Comparison of ENCODE assay signal across 21 cellular contexts in genomic region chr14:93263416-93263815, GRCh38. TPM values are rescaled to one million over a fixed set of nuclear protein-coding genes. Genes with fewer than 3 reads are reported as not detected.
DNase-seq lines count a peak whose midpoint lies in the region; FAIRE-seq and TF ChIP-seq lines count a peak whose summit lies in the region.
"Had no signal": no experiment of that assay in that cellular context is flagged by ENCODE, and none has a peak within 500 bp of the region (broad histone marks: within the 10 kb centered on the region; RNA-seq: fewer than 3 reads in every experiment).

No MANE protein-coding gene starts in this region.

- H3K9me3 ChIP-seq in GM23248 (ENCODE audit: low read depth): no peaks in the 10 kb centered on the region
- no peaks in the 10 kb centered on the region for H3K9me3 ChIP-seq in MG63
- H3K9me3 ChIP-seq in keratinocyte (ENCODE audit: control insufficient read depth, low read depth, low read length): no peaks in the 10 kb centered on the region
- H3K9me3 ChIP-seq in kidney (ENCODE audit: control insufficient read depth in 1 of 2, low read length in 2 of 2): no peaks in the 10 kb centered on the region
- H3K9me3 ChIP-seq: body of pancreas, heart left ventricle, neutrophil, prostate gland, upper lobe of left lung had no signal

- H3K9me2 ChIP-seq in GM23248 (ENCODE audit: insufficient read depth): no peaks in the 10 kb centered on the region

- peaks cover 68% of the 10 kb centered on the region for H3K79me2 ChIP-seq in GM23248 (ENCODE audit: insufficient read depth)
- H3K79me2 ChIP-seq in keratinocyte (ENCODE audit: control insufficient read depth, insufficient read depth, low read length): peaks cover 34% of the 10 kb centered on the region

- dilution Hi-C loops in keratinocyte (cut with MboI; ENCODE audit: extremely low pct_ligation_motif_present, low sequenced_read_pairs): no loop called here

- intact Hi-C loops in kidney (cut with DNase I): no loop called here

- in situ Hi-C loops in GM23248 (cut with MboI): no loop called here

- H3K36me3 ChIP-seq in GM23248 (ENCODE audit: low read depth): peaks cover 19% of the 10 kb centered on the region
- peaks cover 3% of the 10 kb centered on the region; the same call in 1 of the 2 replicates for H3K36me3 ChIP-seq in MG63
- peaks cover 2 to 7% of the 10 kb centered on the region in 2 experiments for H3K36me3 ChIP-seq in keratinocyte (ENCODE audit: control insufficient read depth in 2 of 2, extremely low read depth in 1 of 2, insufficient read depth in 2 of 2, low read length in 2 of 2)
- H3K36me3 ChIP-seq in kidney (ENCODE audit: control insufficient read depth in 1 of 2, insufficient read depth in 2 of 2, low read length in 2 of 2): peaks cover 9 to 13% of the 10 kb centered on the region in 2 donors
- H3K36me3 ChIP-seq: prostate gland had no signal

- WGBS in GM23248 (ENCODE audit: low coverage in 1 of 2, low lambda C conversion rate in 2 of 2, missing lambda C conversion rate in 2 of 2), 2 experiments: 100% methylated on average over 1 of the region's 1 CpG

- H3K9me1 ChIP-seq in keratinocyte (ENCODE audit: control insufficient read depth, extremely low read depth, insufficient read depth, low read length): peaks cover 3% of the 10 kb centered on the region

- FAIRE-seq in keratinocyte (lab: Jason Lieb, UNC) (peak; percentile 55), GM19239 (lab: Jason Lieb, UNC) (no peak), kidney (lab: Jason Lieb, UNC) (no peak)
- FAIRE-seq: colon, HTR-8/SVneo had no signal

- DNase-seq in GM23248 (peak; percentile 50), MG63 (peak; percentile 12), epithelial cell of esophagus (ENCODE audit: low read depth) (peak; percentile 53), keratinocyte (ENCODE audit: low read depth, low spot score) (no peak), GM19239 (ENCODE audit: insufficient read length, low spot score) (no peak), anterior cingulate cortex (lab: John Stamatoyannopoulos, UW) (no peak), GF-D8 (lab: John Stamatoyannopoulos, UW) (no peak), kidney (no peak)
- DNase-seq: activated CD4-positive, alpha-beta T cell treated with anti-CD3 and anti-CD28 coated beads, Interleukin-2, amount 10 ng/mL, durations not matched to agents 7 days and 5 days; body of pancreas; CD4-positive, CD25-positive, alpha-beta regulatory T cell; effector CD8-positive, alpha-beta T cell; heart left ventricle; NCI-H1436 treated with DMSO at 0.1 percent for 48 hours; upper lobe of left lung; WERI-Rb-1 had no signal

- no peaks in the 10 kb centered on the region for H4K20me1 ChIP-seq in GM23248 (ENCODE audit: insufficient read depth)
- H4K20me1 ChIP-seq in keratinocyte (ENCODE audit: control insufficient read depth, extremely low read depth, insufficient read depth, low read length): no peaks in the 10 kb centered on the region

- H3K4me1 ChIP-seq in GM23248 (ENCODE audit: insufficient read depth): peaks cover 20% of the 10 kb centered on the region
- H3K4me1 ChIP-seq in keratinocyte (ENCODE audit: control insufficient read depth, extremely low read depth, insufficient read depth, low read length): peaks cover 18% of the 10 kb centered on the region
- no peaks in the 10 kb centered on the region for H3K4me1 ChIP-seq in kidney (ENCODE audit: control insufficient read depth in 1 of 2, insufficient read depth in 1 of 2, low read depth in 1 of 2, low read length in 2 of 2)
- H3K4me1 ChIP-seq: heart left ventricle, upper lobe of left lung had no signal

- H3K27ac ChIP-seq in GM23248: no peak overlapping the region
- no peak overlapping the region for H3K27ac ChIP-seq in keratinocyte (ENCODE audit: control insufficient read depth, insufficient read depth, low read length)
- no peak overlapping the region for H3K27ac ChIP-seq in kidney (ENCODE audit: low read depth in 2 of 2, low read length in 2 of 2)
- H3K27ac ChIP-seq: body of pancreas, heart left ventricle, KMS-11, neutrophil, prostate gland, upper lobe of left lung, WERI-Rb-1 had no signal

- H3F3A ChIP-seq in GM23248 (ENCODE audit: insufficient read depth): peaks cover 8% of the 10 kb centered on the region

- H3K27me3 ChIP-seq in GM23248 (replicated peaks; ENCODE audit: insufficient read depth) (no peaks in the 10 kb centered on the region), MG63 (no peaks in the 10 kb centered on the region), keratinocyte (ENCODE audit: control insufficient read depth, extremely low read depth, insufficient read depth, low read length) (no peaks in the 10 kb centered on the region)
- H3K27me3 ChIP-seq: body of pancreas, heart left ventricle, neutrophil, upper lobe of left lung had no signal

- H2AFZ ChIP-seq in GM23248 (no peak overlapping the region), keratinocyte (ENCODE audit: control insufficient read depth, low read length) (no peak overlapping the region)

- H3K4me2 ChIP-seq in GM23248 (ENCODE audit: unreplicated experiment) (no peak overlapping the region), keratinocyte (ENCODE audit: control insufficient read depth, extremely low read depth, insufficient read depth, low read depth, low read length) (no peak overlapping the region)
- H3K4me2 ChIP-seq: KMS-11 had no signal

- H3K4me3 ChIP-seq in GM23248 (no peak overlapping the region), MG63 (no peak overlapping the region), epithelial cell of esophagus (ENCODE audit: low read length) (no peak overlapping the region), keratinocyte (ENCODE audit: control insufficient read depth in 2 of 3, extremely low read depth in 1 of 3, insufficient read depth in 2 of 3, low read depth in 1 of 3, low read length in 3 of 3) (no peak overlapping the region), kidney (ENCODE audit: low read length in 2 of 2) (no peak overlapping the region)
- H3K4me3 ChIP-seq: body of pancreas, heart left ventricle, prostate gland, upper lobe of left lung had no signal

- TF ChIP-seq CTCF in epithelial cell of esophagus (IDR thresholded peaks at IDR 0.05; ENCODE audit: insufficient read depth, low read depth, low read length, missing control alignments) (no peak), keratinocyte (optimal IDR thresholded peaks at IDR 0.05 in 1 of 3, IDR thresholded peaks at IDR 0.05 in 1 of 3, conservative IDR thresholded peaks at IDR 0.05 in 1 of 3; ENCODE audit: extremely low read depth in 1 of 3, insufficient read depth in 2 of 3, low read length in 3 of 3) (no peak), kidney (IDR thresholded peaks at IDR 0.05; ENCODE audit: borderline replicate concordance, extremely low read depth, insufficient read depth) (no peak)

- H3K9ac ChIP-seq in GM23248 (no peak overlapping the region), keratinocyte (ENCODE audit: control insufficient read depth, extremely low read depth, insufficient read depth, low read length) (no peak overlapping the region), kidney (ENCODE audit: low read length in 2 of 2) (no peak overlapping the region)
- H3K9ac ChIP-seq: KMS-11 had no signal

RNA-seq across cellular contexts. Expression of gene UBR7, which starts 56.4 kb away (rescaled TPM):
- 28.7 and 42.9 TPM in 2 replicates for total RNA-seq in GM23248 (2014; rRNA removed; shearing (Covaris generic))
- polyA plus RNA-seq in GM23248 (2016; fragmentation: Nextera tagmentation; extraction: Ambion mirVana) (23.8 and 24.0 TPM in 2 replicates), keratinocyte (10.2 to 17.2 TPM (median 15.4 TPM) in 3 replicates), kidney (ENCODE audit: insufficient read depth, low read depth, low replicate concordance) (14.3 TPM)
- total RNA-seq in MG63 (2014; rRNA removed; shearing (Covaris generic); ENCODE audit: low replicate concordance): 18.5 and 25.0 TPM in 2 replicates
- 10.6 TPM for polyA plus RNA-seq in keratinocyte (2011; ENCODE audit: low read depth)
- polyA plus RNA-seq in keratinocyte (2011; cell fraction: cytosol; rRNA removed): 8.2 and 13.9 TPM in 2 replicates
- polyA plus RNA-seq in keratinocyte (2011; cell fraction: nucleus; rRNA removed): 9.0 and 9.6 TPM in 2 replicates
- 7.9 and 11.6 TPM in 2 replicates for polyA plus RNA-seq in keratinocyte (2012; ENCODE audit: low replicate concordance)
- polyA minus RNA-seq in keratinocyte: 5.6 to 12.7 TPM (median 8.1 TPM) in 3 replicates
- polyA minus RNA-seq in keratinocyte (2011; cell fraction: cytosol; rRNA and poly(A)+ RNA removed): 7.7 TPM
- 5.3 and 7.7 TPM in 2 replicates for polyA minus RNA-seq in keratinocyte (2011; cell fraction: nucleus; rRNA and poly(A)+ RNA removed)
- total RNA-seq in kidney: 23.6 TPM

RNA-seq across cellular contexts. Expression of gene GON7, which starts 56.6 kb away (rescaled TPM):
- total RNA-seq in GM23248 (2014; rRNA removed; shearing (Covaris generic)): 13.2 and 16.5 TPM in 2 replicates
- polyA plus RNA-seq in GM23248 (2016; fragmentation: Nextera tagmentation; extraction: Ambion mirVana): 18.3 and 19.0 TPM in 2 replicates
- 3.8 and 6.0 TPM in 2 replicates for total RNA-seq in MG63 (2014; rRNA removed; shearing (Covaris generic); ENCODE audit: low replicate concordance)
- polyA plus RNA-seq in keratinocyte: 6.9 to 12.6 TPM (median 9.3 TPM) in 3 replicates
- 9.4 TPM for polyA plus RNA-seq in keratinocyte (2011; ENCODE audit: low read depth)
- 8.6 and 12.1 TPM in 2 replicates for polyA plus RNA-seq in keratinocyte (2011; cell fraction: cytosol; rRNA removed)
- 3.1 and 4.2 TPM in 2 replicates for polyA plus RNA-seq in keratinocyte (2011; cell fraction: nucleus; rRNA removed)
- polyA plus RNA-seq in keratinocyte (2012; ENCODE audit: low replicate concordance): 8.7 and 9.1 TPM in 2 replicates
- 0.46 to 3.2 TPM (median 2.8 TPM) in 3 replicates for polyA minus RNA-seq in keratinocyte
- polyA minus RNA-seq in keratinocyte (2011; cell fraction: cytosol; rRNA and poly(A)+ RNA removed): 3.5 TPM
- 1.2 and 1.3 TPM in 2 replicates for polyA minus RNA-seq in keratinocyte (2011; cell fraction: nucleus; rRNA and poly(A)+ RNA removed)
- total RNA-seq in kidney: 12.3 TPM
- polyA plus RNA-seq in kidney (ENCODE audit: insufficient read depth, low read depth, low replicate concordance): 35.3 TPM

Comparison
In these comparisons a context has a peak if more than half of its experiments do, and no peak if none do; other contexts are left out.
1. DNase-seq: peak in GM23248 (single experiment), MG63 (single experiment) and epithelial cell of esophagus (single experiment); none in keratinocyte (single experiment), GM19239 (single experiment), anterior cingulate cortex (0 of 58), GF-D8 (single experiment) and kidney (single experiment).